In genomic region chr6:93859964-93860363, GRCh38 we compare ENCODE assay signal across 19 cellular contexts.
"Had no signal": no experiment of that assay in that cellular context is flagged by ENCODE, and none has a peak within 500 bp of the region (broad histone marks: within the 10 kb centered on the region; RNA-seq: fewer than 3 reads in every experiment).

No MANE protein-coding gene starts in this region.

- H3K36me3 Mint-ChIP-seq: activated CD4-positive, alpha-beta memory T cell treated with anti-CD3 and anti-CD28 coated beads for 36 hours; activated naive CD8-positive, alpha-beta T cell; T-cell had no signal

- H3K27ac Mint-ChIP-seq: activated B cell treated with CpG ODN at 0.5 μM for 24 hours; activated CD4-positive, alpha-beta memory T cell treated with anti-CD3 and anti-CD28 coated beads for 36 hours; activated naive CD8-positive, alpha-beta T cell; dendritic cell treated with granulocyte-macrophage colony-stimulating factor and Interleukin-4, amounts not matched to agents 40 ng/mL and 50 ng/mL, for 4 days; nephron; T-cell had no signal

- H3K36me3 ChIP-seq: lower lobe of right lung, right atrium auricular region, stomach had no signal

- H3K27me3 ChIP-seq: right atrium auricular region, stomach had no signal

- H3K4me3 ChIP-seq: lower lobe of right lung, right atrium auricular region, skin epidermis, stomach had no signal

- H3K9ac ChIP-seq: SK-N-SH had no signal

- H3K9me3 Mint-ChIP-seq: dendritic cell treated with granulocyte-macrophage colony-stimulating factor and Interleukin-4, amounts not matched to agents 40 ng/mL and 50 ng/mL, for 4 days had no signal

- H3K4me2 ChIP-seq: SK-N-SH had no signal

- DNase-seq: activated B cell treated with CpG ODN at 0.5 μM for 24 hours; activated CD4-positive, alpha-beta memory T cell treated with anti-CD3 and anti-CD28 coated beads for 36 hours; activated CD4-positive, alpha-beta T cell treated with anti-CD3 and anti-CD28 coated beads for 4 hours; activated T-cell treated with anti-CD3 and anti-CD28 coated beads for 4 hours; effector memory CD4-positive, alpha-beta T cell; foreskin melanocyte; lower lobe of right lung; midbrain; SK-N-SH; stimulated activated CD4-positive, alpha-beta T cell treated with anti-CD3 and anti-CD28 coated beads, Interleukin-15, amount 100 ng/mL, for 24 hours; stimulated activated CD4-positive, alpha-beta T cell treated with anti-CD3 and anti-CD28 coated beads, Interleukin-2, amount 100 ng/mL, for 48 hours; stomach; T-cell; trophoblast cell had no signal

- H3K4me3 Mint-ChIP-seq: activated B cell treated with CpG ODN at 0.5 μM for 24 hours; activated CD4-positive, alpha-beta memory T cell treated with anti-CD3 and anti-CD28 coated beads for 36 hours; activated naive CD8-positive, alpha-beta T cell; dendritic cell treated with granulocyte-macrophage colony-stimulating factor and Interleukin-4, amounts not matched to agents 40 ng/mL and 50 ng/mL, for 4 days; T-cell had no signal

- H3K27ac ChIP-seq: lower lobe of right lung, right atrium auricular region, skin epidermis, stomach had no signal

- ATAC-seq: lower lobe of right lung, T-cell had no signal

- H3K4me1 ChIP-seq: lower lobe of right lung, right atrium auricular region, stomach had no signal

- H3K4me1 Mint-ChIP-seq: activated B cell treated with CpG ODN at 0.5 μM for 24 hours, nephron, T-cell had no signal

- H3K27me3 Mint-ChIP-seq: activated B cell treated with CpG ODN at 0.5 μM for 24 hours; activated CD4-positive, alpha-beta memory T cell treated with anti-CD3 and anti-CD28 coated beads for 36 hours; activated naive CD8-positive, alpha-beta T cell; dendritic cell treated with granulocyte-macrophage colony-stimulating factor and Interleukin-4, amounts not matched to agents 40 ng/mL and 50 ng/mL, for 4 days; T-cell had no signal

- H3K9me3 ChIP-seq: lower lobe of right lung, right atrium auricular region, SK-N-SH, stomach had no signal
